Comparison of ENCODE assay signal across 9 cellular contexts in genomic region chr7:106057204-106057961, GRCh38. TPM values are rescaled to one million over a fixed set of nuclear protein-coding genes. Genes with fewer than 3 reads are reported as not detected.
A peak's percentile ranks its signal among the peaks of the same experiment; 100 is the strongest.
DNase-seq lines count a peak whose midpoint lies in the region; ATAC-seq and TF ChIP-seq lines count a peak whose summit lies in the region.
"Had no signal": no experiment of that assay in that cellular context is flagged by ENCODE, and none has a peak within 500 bp of the region (broad histone marks: within the 10 kb centered on the region; RNA-seq: fewer than 3 reads in every experiment).

No MANE protein-coding gene starts in this region.

- H3K27ac ChIP-seq in VCaP, result peak overlapping the region; percentile 94

- H3K36me3 Mint-ChIP-seq in stimulated activated naive CD8-positive, alpha-beta T cell treated with anti-CD3 and anti-CD28 coated beads, Interleukin-15, Interleukin-2, amounts not matched to agents 100 ng/mL and 50 ng/mL, for 24 hours (ENCODE audit: low read depth), result no peaks in the 10 kb centered on the region
- H3K36me3 Mint-ChIP-seq in type B pancreatic cell, result no peaks in the 10 kb centered on the region
- H3K36me3 Mint-ChIP-seq: activated naive CD4-positive, alpha-beta T cell treated with anti-CD3 and anti-CD28 coated beads, Interleukin-2, amount 50 U/mL, for 72 hours had no signal

- peaks cover 50% of the 10 kb centered on the region for H3K4me1 Mint-ChIP-seq in stimulated activated naive CD8-positive, alpha-beta T cell treated with anti-CD3 and anti-CD28 coated beads, Interleukin-15, Interleukin-2, amounts not matched to agents 100 ng/mL and 50 ng/mL, for 24 hours (ENCODE audit: low read depth)
- H3K4me1 Mint-ChIP-seq in type B pancreatic cell (ENCODE audit: unreplicated experiment), result peaks cover 15% of the 10 kb centered on the region

- H3K27me3 Mint-ChIP-seq in stimulated activated naive CD8-positive, alpha-beta T cell treated with anti-CD3 and anti-CD28 coated beads, Interleukin-15, Interleukin-2, amounts not matched to agents 100 ng/mL and 50 ng/mL, for 24 hours, result no peaks in the 10 kb centered on the region
- peaks cover 3% of the 10 kb centered on the region for H3K27me3 Mint-ChIP-seq in type B pancreatic cell

- DNase-seq in stimulated activated naive CD8-positive, alpha-beta T cell treated with anti-CD3 and anti-CD28 coated beads, Interleukin-15, Interleukin-2, amounts not matched to agents 100 U/mL and 50 U/mL, for 24 hours, result no peak
- peak; percentile 78 for DNase-seq in mesenteric fat pad (ENCODE audit: low spot score)
- DNase-seq in type B pancreatic cell (ENCODE audit: extremely low spot score, unreplicated experiment), result no peak
- no peak for DNase-seq in Ammon's horn (ENCODE audit: low spot score)
- no peak for DNase-seq in activated CD4-positive, alpha-beta T cell treated with anti-CD3 and anti-CD28 coated beads, Interleukin-2, amount 50 U/mL, for 1 hour
- no peak for DNase-seq in activated CD4-positive, CD25-positive, alpha-beta regulatory T cell (lab: John Stamatoyannopoulos, UW)

- TF ChIP-seq CTCF in VCaP (conservative IDR thresholded peaks at IDR 0.05) (no peak; the same call in none of the 2 replicates), type B pancreatic cell (conservative IDR thresholded peaks at IDR 0.05) (no peak)

- no peak for ATAC-seq in stimulated activated naive CD8-positive, alpha-beta T cell treated with anti-CD3 and anti-CD28 coated beads, Interleukin-15, Interleukin-2, amounts not matched to agents 100 U/mL and 50 U/mL, for 24 hours

- H3K9me3 Mint-ChIP-seq in stimulated activated naive CD8-positive, alpha-beta T cell treated with anti-CD3 and anti-CD28 coated beads, Interleukin-15, Interleukin-2, amounts not matched to agents 100 ng/mL and 50 ng/mL, for 24 hours, result no peaks in the 10 kb centered on the region
- H3K9me3 Mint-ChIP-seq in type B pancreatic cell, result no peaks in the 10 kb centered on the region
- H3K9me3 Mint-ChIP-seq: activated naive CD4-positive, alpha-beta T cell treated with anti-CD3 and anti-CD28 coated beads, Interleukin-2, amount 50 U/mL, for 72 hours had no signal

- H3K4me3 Mint-ChIP-seq in stimulated activated naive CD8-positive, alpha-beta T cell treated with anti-CD3 and anti-CD28 coated beads, Interleukin-15, Interleukin-2, amounts not matched to agents 100 ng/mL and 50 ng/mL, for 24 hours, result no peak overlapping the region
- H3K4me3 Mint-ChIP-seq in type B pancreatic cell, result no peak overlapping the region

- peak overlapping the region; percentile 13 for H3K27ac Mint-ChIP-seq in stimulated activated naive CD8-positive, alpha-beta T cell treated with anti-CD3 and anti-CD28 coated beads, Interleukin-15, Interleukin-2, amounts not matched to agents 100 ng/mL and 50 ng/mL, for 24 hours
- peak overlapping the region; percentile 2 for H3K27ac Mint-ChIP-seq in type B pancreatic cell
- H3K27ac Mint-ChIP-seq: activated naive CD4-positive, alpha-beta T cell treated with anti-CD3 and anti-CD28 coated beads, Interleukin-2, amount 50 U/mL, for 72 hours had no signal

RNA-seq across cellular contexts. Expression of gene SYPL1, which starts 54.7 kb away (rescaled TPM):
- total RNA-seq in mesenteric fat pad (70.8 TPM), type B pancreatic cell (ENCODE audit: low replicate concordance) (59.0 and 83.6 TPM in 2 replicates)
